Comparison of ENCODE assay signal across 11 cellular contexts in genomic region chr15:89939377-89939776, GRCh38. TPM values are rescaled to one million over a fixed set of nuclear protein-coding genes. Genes with fewer than 3 reads are reported as not detected.
DNase-seq lines count a peak whose midpoint lies in the region; ATAC-seq, FAIRE-seq and TF ChIP-seq lines count a peak whose summit lies in the region.
"Not testable (repeated sequence)": the region's sequence is repeated elsewhere in the genome, so short reads cannot be mapped to it uniquely, and the experiment has no call there.
"Had no signal": no experiment of that assay in that cellular context is flagged by ENCODE, and none has a peak within 500 bp of the region (broad histone marks: within the 10 kb centered on the region; RNA-seq: fewer than 3 reads in every experiment).

No MANE protein-coding gene starts in this region.

- not testable (repeated sequence) for H3K4me2 ChIP-seq in K562 (ENCODE audit: insufficient read depth, low read length); HepG2 (ENCODE audit: low read depth, low read length)

- in situ Hi-C loops in K562 (cut with MboI); HepG2 (cut with HindIII; ENCODE audit: extremely low pct_ligation_motif_present, low pct_unique_long_range_greater_than_20kb): not testable (repeated sequence)

- DNase-seq in K562 (ENCODE audit: extremely low read depth in 1 of 4, low spot score in 3 of 4); HepG2 (ENCODE audit: low spot score); neural crest cell (ENCODE audit: low read depth, low spot score): not testable (repeated sequence)

- TF ChIP-seq EP300 in K562 (IDR thresholded peaks at IDR 0.05; ENCODE audit: low read length); HepG2 (IDR thresholded peaks at IDR 0.05; ENCODE audit: low read depth in 2 of 2, low read length in 2 of 2); HepG2 (CRISPR knock-in tag; IDR thresholded peaks at IDR 0.05; ENCODE audit: borderline replicate concordance): not testable (repeated sequence)

- H3K4me1 ChIP-seq in HEK293 (ENCODE audit: control insufficient read depth, insufficient read depth, low read length); K562 (replicated peaks in 1 of 2; ENCODE audit: control insufficient read depth in 2 of 2, insufficient read depth in 2 of 2, low read length in 2 of 2); HepG2 (ENCODE audit: insufficient read depth, low read length); rectal smooth muscle tissue (ENCODE audit: control insufficient read depth, insufficient read depth, low read length): not testable (repeated sequence)

- H3K9me3 Mint-ChIP-seq in activated naive CD4-positive, alpha-beta T cell treated with anti-CD3 and anti-CD28 coated beads, Interleukin-2, amount 50 U/mL, for 24 hours; neural crest cell: not testable (repeated sequence)

- H3K4me3 Mint-ChIP-seq in activated naive CD4-positive, alpha-beta T cell treated with anti-CD3 and anti-CD28 coated beads, Interleukin-2, amount 50 U/mL, for 24 hours; neural crest cell: not testable (repeated sequence)

- H3K27me3 Mint-ChIP-seq in activated naive CD4-positive, alpha-beta T cell treated with anti-CD3 and anti-CD28 coated beads, Interleukin-2, amount 50 U/mL, for 24 hours; neural crest cell (ENCODE audit: low read depth): not testable (repeated sequence)

- H3K27ac ChIP-seq in HEK293 (ENCODE audit: extremely low read depth, low read depth, low read length); K562 (ENCODE audit: extremely low read depth, low read depth, low read length); HepG2 (ENCODE audit: extremely low read length, insufficient read depth, low read length): not testable (repeated sequence)
- H3K27ac ChIP-seq in rectal smooth muscle tissue (ENCODE audit: low read depth, low read length), result peak overlapping the region; percentile 30

- CTCF ChIA-PET in HEK293 (lab: Yijun Ruan, JAX), result interaction anchor here (0.7 to 3.0 kb wide), 2 partner anchors 12 to 32 kb away, joined by 5 to 8 read pairs; no protein-coding TSS in a partner anchor
- CTCF ChIA-PET in K562 (lab: Yijun Ruan, JAX; ENCODE audit: low intra/inter-chr PET ratio); HepG2 (lab: Yijun Ruan, JAX; ENCODE audit: low intra/inter-chr PET ratio, low total read pairs): not testable (repeated sequence)

- not testable (repeated sequence) for H3K27me3 ChIP-seq in K562 (ENCODE audit: control insufficient read depth in 2 of 2, insufficient read depth in 2 of 2, low read length in 2 of 2); HepG2 (ENCODE audit: control insufficient read depth in 1 of 2, insufficient read depth in 2 of 2, low read length in 2 of 2); rectal smooth muscle tissue (ENCODE audit: control insufficient read depth, insufficient read depth, low read length)

- H3K9me3 ChIP-seq in HEK293 (ENCODE audit: control insufficient read depth, insufficient read depth, low read depth, low read length); K562 (replicated peaks; ENCODE audit: control insufficient read depth, insufficient read depth, low read depth, low read length); HepG2 (ENCODE audit: low read length): not testable (repeated sequence)

- not testable (repeated sequence) for TF ChIP-seq CTCF in HEK293 (tag by site-specific recombination; IDR thresholded peaks at IDR 0.05); K562 (IDR thresholded peaks at IDR 0.05 in 2 of 3, conservative IDR thresholded peaks at IDR 0.05 in 1 of 3; ENCODE audit: insufficient read depth in 2 of 3, low read depth in 1 of 3, low read length in 3 of 3); HepG2 (CRISPR knock-in tag; IDR thresholded peaks at IDR 0.05); neural crest cell (conservative IDR thresholded peaks at IDR 0.05)

- peaks cover 18% of the 10 kb centered on the region for H3K4me1 Mint-ChIP-seq in activated naive CD4-positive, alpha-beta T cell treated with anti-CD3 and anti-CD28 coated beads, Interleukin-2, amount 50 U/mL, for 24 hours
- not testable (repeated sequence) for H3K4me1 Mint-ChIP-seq in neural crest cell

- not testable (repeated sequence) for H3K36me3 Mint-ChIP-seq in activated naive CD4-positive, alpha-beta T cell treated with anti-CD3 and anti-CD28 coated beads, Interleukin-2, amount 50 U/mL, for 24 hours; neural crest cell (ENCODE audit: low read depth)

- H3K4me3 ChIP-seq in HEK293 (ENCODE audit: low read depth, low read length); K562; HepG2 (replicated peaks in 1 of 3; ENCODE audit: insufficient read depth in 1 of 3, low read depth in 2 of 3, low read length in 3 of 3); rectal smooth muscle tissue (ENCODE audit: low read length): not testable (repeated sequence)

- BruUV-seq in K562 (replicated peaks; lab: Mats Ljungman, UMichigan); HepG2 (replicated peaks; lab: Mats Ljungman, UMichigan): not testable (repeated sequence)

- not testable (repeated sequence) for H3K36me3 ChIP-seq in HEK293 (ENCODE audit: control insufficient read depth in 2 of 2, insufficient read depth in 1 of 2, low read length in 2 of 2); K562 (ENCODE audit: control insufficient read depth, insufficient read depth, low read length); HepG2 (replicated peaks in 1 of 2; ENCODE audit: control insufficient read depth in 1 of 2, insufficient read depth in 2 of 2, low read length in 2 of 2); rectal smooth muscle tissue (ENCODE audit: control insufficient read depth, insufficient read depth, low read length)

- 25% methylated on average over 2 of the region's 2 CpGs for whole genome bisulfite sequencing in K562 (ENCODE audit: insufficient coverage, low coverage, missing lambda C conversion rate)
- 56% methylated on average over 2 of the region's 2 CpGs for WGBS in HepG2 (ENCODE audit: low lambda C conversion rate)

- not testable (repeated sequence) for H3K9ac ChIP-seq in K562 (ENCODE audit: insufficient read depth in 1 of 2, low read depth in 2 of 2, low read length in 2 of 2); HepG2 (ENCODE audit: insufficient read depth, low read depth, low read length); rectal smooth muscle tissue (ENCODE audit: low read length)

- FAIRE-seq in K562 (lab: Jason Lieb, UNC); HepG2 (lab: Jason Lieb, UNC): not testable (repeated sequence)

- POLR2A ChIA-PET in HEK293 (lab: Yijun Ruan, JAX), result interaction anchor here (0.6 kb wide), 1 partner anchor 304 kb away, joined by 4 read pairs; no protein-coding TSS in a partner anchor
- POLR2A ChIA-PET in K562 (lab: Yijun Ruan, JAX); HepG2 (lab: Yijun Ruan, JAX): not testable (repeated sequence)

- peak overlapping the region; percentile 48 for H3K27ac Mint-ChIP-seq in activated naive CD4-positive, alpha-beta T cell treated with anti-CD3 and anti-CD28 coated beads, Interleukin-2, amount 50 U/mL, for 24 hours
- peak overlapping the region; percentile 9 for H3K27ac Mint-ChIP-seq in neural crest cell (ENCODE audit: unreplicated experiment)

- H3K79me2 ChIP-seq in K562 (ENCODE audit: control insufficient read depth, insufficient read depth, low read length); HepG2 (ENCODE audit: insufficient read depth, low read length): not testable (repeated sequence)

- TF ChIP-seq POLR2A in K562 (conservative IDR thresholded peaks at IDR 0.05); HepG2 (IDR thresholded peaks at IDR 0.05; ENCODE audit: insufficient read depth in 1 of 2, low read depth in 2 of 2, low read length in 2 of 2): not testable (repeated sequence)

- not testable (repeated sequence) for H3K9me1 ChIP-seq in K562 (ENCODE audit: control insufficient read depth, insufficient read depth, low read length)

- TF ChIP-seq RAD21 in K562 (CRISPR knock-in tag; conservative IDR thresholded peaks at IDR 0.05 in 1 of 2, IDR thresholded peaks at IDR 0.05 in 1 of 2); HepG2 (CRISPR knock-in tag; IDR thresholded peaks at IDR 0.05): not testable (repeated sequence)

- not testable (repeated sequence) for ATAC-seq in K562, HepG2

- H4K20me1 ChIP-seq in K562 (replicated peaks; ENCODE audit: control insufficient read depth, insufficient read depth, low read length); HepG2 (ENCODE audit: insufficient read depth, low read length): not testable (repeated sequence)

- H2AFZ ChIP-seq in K562 (ENCODE audit: low read depth, low read length); HepG2 (ENCODE audit: low read length): not testable (repeated sequence)

- intact Hi-C loops in K562 (cut with micrococcal nuclease); HepG2 (cut with micrococcal nuclease; ENCODE audit: unreplicated experiment): not testable (repeated sequence)

RNA-seq across cellular contexts. Expression of gene ARPIN, which starts 26.6 kb away (rescaled TPM):
- total RNA-seq in K562 (2011; cell fraction: chromatin; rRNA removed; ENCODE audit: low replicate concordance), result not detected in 2 replicates
- total RNA-seq in K562 (2011; cell fraction: nucleolus; rRNA removed), result not detected in 2 replicates
- not detected in 2 replicates for total RNA-seq in K562 (2011; cell fraction: nucleoplasm; rRNA removed)
- total RNA-seq in K562 (2014; rRNA removed) (not detected in 2 replicates), K562 (2014; rRNA removed; fragmentation: Illumina TruSeq; extraction: Trizol) (not detected in 2 replicates), K562 (2015; rRNA removed; fragmentation: Illumina TruSeq; extraction: Trizol) (not detected in 2 replicates), K562 (2021) (0.04 TPM in 1 of 2 replicates, not detected in the other), HepG2 (2016; rRNA removed; fragmentation: Illumina TruSeq; extraction: Trizol) (5.0 and 5.3 TPM in 2 replicates), neural crest cell (26.0 and 26.6 TPM in 2 replicates)
- polyA plus RNA-seq in K562 (2011; rRNA removed) (not detected in 2 replicates), K562 (2014; fragmentation: Illumina TruSeq; extraction: Trizol) (not detected in 2 replicates), K562 (2014; fragmentation: Nextera tagmentation; extraction: Ambion mirVana) (not detected), K562 (2014; rRNA removed) (not detected in 2 replicates), HepG2 (2011; rRNA removed) (2.8 and 2.9 TPM in 2 replicates)
- not detected in 2 replicates for polyA plus RNA-seq in K562 (2011; cell fraction: cytosol; rRNA removed)
- not detected in 2 replicates for polyA plus RNA-seq in K562 (2011; cell fraction: nucleus; rRNA removed)
- 0.05 TPM in 1 of 2 replicates, not detected in the other for polyA plus RNA-seq in K562 (2012)
- not detected in 2 replicates for polyA minus RNA-seq in K562 (2011; rRNA and poly(A)+ RNA removed)
- polyA minus RNA-seq in K562 (2011; cell fraction: cytosol; rRNA and poly(A)+ RNA removed), result not detected in 2 replicates
- polyA minus RNA-seq in K562 (2011; cell fraction: nucleus; rRNA and poly(A)+ RNA removed), result not detected in 2 replicates
- 1.2 and 1.7 TPM in 2 replicates for total RNA-seq in HepG2 (2016; cell fraction: cytosol; rRNA removed; fragmentation: Illumina TruSeq; extraction: Trizol; ENCODE audit: low read depth)
- total RNA-seq in HepG2 (2016; cell fraction: insoluble cytoplasmic fraction; rRNA removed; fragmentation: Illumina TruSeq; extraction: Trizol), result 4.1 and 5.0 TPM in 2 replicates
- 2.6 and 2.8 TPM in 2 replicates for total RNA-seq in HepG2 (2016; cell fraction: membrane; rRNA removed; fragmentation: Illumina TruSeq; extraction: Trizol)
- total RNA-seq in HepG2 (2016; cell fraction: nucleus; rRNA removed; fragmentation: Illumina TruSeq; extraction: Trizol), result 4.1 and 5.5 TPM in 2 replicates
- polyA plus RNA-seq in HepG2 (2011; cell fraction: cytosol; rRNA removed), result 1.7 and 2.2 TPM in 2 replicates
- polyA plus RNA-seq in HepG2 (2011; cell fraction: nucleus; rRNA removed), result 3.2 and 3.8 TPM in 2 replicates
- polyA plus RNA-seq in HepG2 (2012), result 1.8 and 3.2 TPM in 2 replicates
- polyA plus RNA-seq in HepG2 (2016; cell fraction: cytosol; fragmentation: Illumina TruSeq; extraction: Trizol; ENCODE audit: low read depth), result 0.83 and 1.00 TPM in 2 replicates
- 4.0 and 4.8 TPM in 2 replicates for polyA plus RNA-seq in HepG2 (2016; cell fraction: insoluble cytoplasmic fraction; fragmentation: Illumina TruSeq; extraction: Trizol; ENCODE audit: low read depth)
- 1.8 TPM in 2 replicates for polyA plus RNA-seq in HepG2 (2016; cell fraction: membrane; fragmentation: Illumina TruSeq; extraction: Trizol; ENCODE audit: low read depth)
- 4.8 and 6.0 TPM in 2 replicates for polyA plus RNA-seq in HepG2 (2016; cell fraction: nucleus; fragmentation: Illumina TruSeq; extraction: Trizol; ENCODE audit: insufficient read depth, low read depth)
- 4.6 and 18.8 TPM in 2 replicates for polyA minus RNA-seq in HepG2 (2011; rRNA and poly(A)+ RNA removed; ENCODE audit: low replicate concordance)
- polyA minus RNA-seq in HepG2 (2011; cell fraction: cytosol; rRNA and poly(A)+ RNA removed), result 1.5 and 1.8 TPM in 2 replicates
- 4.5 and 6.6 TPM in 2 replicates for polyA minus RNA-seq in HepG2 (2011; cell fraction: nucleus; rRNA and poly(A)+ RNA removed)
- total RNA-seq: CD4-positive, alpha-beta T cell; CD4-positive, CD25-positive, alpha-beta regulatory T cell; CD8-positive, alpha-beta T cell had no signal
- polyA plus RNA-seq: CD4-positive, alpha-beta memory T cell; CD4-positive, CD25-positive, alpha-beta regulatory T cell; CD8-positive, alpha-beta memory T cell had no signal

RNA-seq across cellular contexts. Expression of gene AP3S2, which starts 45.6 kb away (rescaled TPM):
- total RNA-seq in K562 (2011; cell fraction: chromatin; rRNA removed; ENCODE audit: low replicate concordance), result 78.3 and 139 TPM in 2 replicates
- 52.0 and 53.4 TPM in 2 replicates for total RNA-seq in K562 (2011; cell fraction: nucleolus; rRNA removed)
- total RNA-seq in K562 (2011; cell fraction: nucleoplasm; rRNA removed), result 80.6 and 127 TPM in 2 replicates
- 18.7 and 39.5 TPM in 2 replicates for total RNA-seq in K562 (2014; rRNA removed)
- total RNA-seq in K562 (2014; rRNA removed; fragmentation: Illumina TruSeq; extraction: Trizol), result 54.1 and 60.8 TPM in 2 replicates
- 47.2 and 50.0 TPM in 2 replicates for total RNA-seq in K562 (2015; rRNA removed; fragmentation: Illumina TruSeq; extraction: Trizol)
- total RNA-seq in K562 (2021), result 25.0 and 25.8 TPM in 2 replicates
- polyA plus RNA-seq in K562 (2011; rRNA removed), result 23.4 and 37.4 TPM in 2 replicates
- 15.5 and 20.6 TPM in 2 replicates for polyA plus RNA-seq in K562 (2011; cell fraction: cytosol; rRNA removed)
- 14.4 TPM in 2 replicates for polyA plus RNA-seq in K562 (2011; cell fraction: nucleus; rRNA removed)
- 19.0 and 30.0 TPM in 2 replicates for polyA plus RNA-seq in K562 (2012)
- polyA plus RNA-seq in K562 (2014; fragmentation: Illumina TruSeq; extraction: Trizol), result 31.0 and 34.4 TPM in 2 replicates
- 10 to 100 TPM; 16.4 to 20.1 TPM for polyA plus RNA-seq in K562 (2014; fragmentation: Nextera tagmentation; extraction: Ambion mirVana)
- 26.7 and 49.4 TPM in 2 replicates for polyA plus RNA-seq in K562 (2014; rRNA removed)
- polyA minus RNA-seq in K562 (2011; rRNA and poly(A)+ RNA removed), result 68.2 and 79.0 TPM in 2 replicates
- 10.6 and 28.6 TPM in 2 replicates for polyA minus RNA-seq in K562 (2011; cell fraction: cytosol; rRNA and poly(A)+ RNA removed)
- 19.5 and 28.7 TPM in 2 replicates for polyA minus RNA-seq in K562 (2011; cell fraction: nucleus; rRNA and poly(A)+ RNA removed)
- 44.4 and 69.5 TPM in 2 replicates for total RNA-seq in HepG2 (2016; rRNA removed; fragmentation: Illumina TruSeq; extraction: Trizol)
- total RNA-seq in HepG2 (2016; cell fraction: cytosol; rRNA removed; fragmentation: Illumina TruSeq; extraction: Trizol; ENCODE audit: low read depth), result 14.8 and 16.1 TPM in 2 replicates
- total RNA-seq in HepG2 (2016; cell fraction: insoluble cytoplasmic fraction; rRNA removed; fragmentation: Illumina TruSeq; extraction: Trizol), result 44.6 and 83.7 TPM in 2 replicates
- 19.4 and 21.8 TPM in 2 replicates for total RNA-seq in HepG2 (2016; cell fraction: membrane; rRNA removed; fragmentation: Illumina TruSeq; extraction: Trizol)
- total RNA-seq in HepG2 (2016; cell fraction: nucleus; rRNA removed; fragmentation: Illumina TruSeq; extraction: Trizol), result 26.9 and 31.9 TPM in 2 replicates
- polyA plus RNA-seq in HepG2 (2011; rRNA removed), result 16.5 and 17.6 TPM in 2 replicates
- polyA plus RNA-seq in HepG2 (2011; cell fraction: cytosol; rRNA removed), result 13.1 and 25.8 TPM in 2 replicates
- polyA plus RNA-seq in HepG2 (2011; cell fraction: nucleus; rRNA removed), result 10.5 and 11.5 TPM in 2 replicates
- 22.0 and 35.9 TPM in 2 replicates for polyA plus RNA-seq in HepG2 (2012)
- 4.3 and 5.8 TPM in 2 replicates for polyA plus RNA-seq in HepG2 (2016; cell fraction: cytosol; fragmentation: Illumina TruSeq; extraction: Trizol; ENCODE audit: low read depth)
- 44.5 and 54.7 TPM in 2 replicates for polyA plus RNA-seq in HepG2 (2016; cell fraction: insoluble cytoplasmic fraction; fragmentation: Illumina TruSeq; extraction: Trizol; ENCODE audit: low read depth)
- 8.7 and 9.0 TPM in 2 replicates for polyA plus RNA-seq in HepG2 (2016; cell fraction: membrane; fragmentation: Illumina TruSeq; extraction: Trizol; ENCODE audit: low read depth)
- 14.9 and 16.6 TPM in 2 replicates for polyA plus RNA-seq in HepG2 (2016; cell fraction: nucleus; fragmentation: Illumina TruSeq; extraction: Trizol; ENCODE audit: insufficient read depth, low read depth)
- polyA minus RNA-seq in HepG2 (2011; rRNA and poly(A)+ RNA removed; ENCODE audit: low replicate concordance), result 52.1 and 55.9 TPM in 2 replicates
- 20.8 and 31.4 TPM in 2 replicates for polyA minus RNA-seq in HepG2 (2011; cell fraction: cytosol; rRNA and poly(A)+ RNA removed)
- 37.1 and 44.4 TPM in 2 replicates for polyA minus RNA-seq in HepG2 (2011; cell fraction: nucleus; rRNA and poly(A)+ RNA removed)
- 29.8 and 31.6 TPM in 2 replicates for total RNA-seq in neural crest cell
